ENCODE assay signal across 8 cellular contexts in the genomic region with DNA sequence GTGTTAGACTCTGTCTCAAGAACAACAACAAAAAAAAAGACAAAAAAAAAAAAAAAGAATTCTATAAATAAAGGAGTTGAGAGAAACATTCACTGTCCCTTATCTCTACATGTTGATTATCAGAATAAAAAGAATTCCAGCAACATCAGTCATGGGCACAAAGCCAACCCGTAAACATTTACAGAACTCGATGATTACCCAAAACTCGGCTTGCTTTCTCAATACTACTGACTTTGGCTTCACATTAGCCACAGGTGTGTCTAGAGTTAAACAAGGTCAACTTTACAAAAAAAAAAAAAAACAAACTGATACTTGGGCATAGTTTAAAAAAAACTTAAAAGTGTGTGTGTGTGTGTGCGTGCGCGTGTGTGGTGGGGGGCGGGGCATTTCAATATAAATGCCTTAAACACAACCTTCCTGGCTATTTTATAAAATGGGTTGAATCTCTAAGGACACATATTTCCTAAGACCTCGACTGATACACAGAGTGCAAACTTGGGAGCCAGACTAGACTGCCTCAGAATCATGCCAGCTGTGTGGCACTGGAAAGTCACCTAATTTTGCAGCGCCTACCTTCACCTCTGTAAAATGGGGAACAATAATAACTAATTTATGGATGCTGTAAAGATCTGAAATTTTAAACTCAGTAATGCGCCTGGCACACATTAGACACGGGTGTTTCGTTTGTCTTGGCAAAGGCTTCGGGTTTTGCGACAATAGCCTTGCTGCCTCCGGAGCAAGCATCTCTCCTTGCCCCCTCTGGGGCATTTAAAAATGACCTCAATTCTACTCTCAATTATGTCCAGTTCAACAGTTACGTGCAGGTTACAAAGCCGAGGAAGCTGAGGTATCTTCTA. TPM values are rescaled to one million over a fixed set of nuclear protein-coding genes. Genes with fewer than 3 reads are reported as not detected.
DNase-seq lines count a peak whose midpoint lies in the region; ATAC-seq, FAIRE-seq and TF ChIP-seq lines count a peak whose summit lies in the region.

No MANE protein-coding gene starts in this region.

- H3K4me3 ChIP-seq in HAP-1 (peak overlapping the region; percentile 54), Loucy (ENCODE audit: low read length, poor library complexity, severe bottlenecking) (peak overlapping the region; percentile 88), brain microvascular endothelial cell (ENCODE audit: low read depth, low read length) (peak overlapping the region; percentile 57), HepG2 (replicated peaks in 1 of 3; ENCODE audit: insufficient read depth in 1 of 3, low read depth in 2 of 3, low read length in 3 of 3) (peak overlapping the region; percentile 64 to 79 (median 79)), transverse colon (peak overlapping the region; percentile 55 to 85 (median 68))

- CTCF ChIA-PET in HepG2 (lab: Yijun Ruan, JAX; ENCODE audit: low intra/inter-chr PET ratio, low total read pairs): no interaction called here

- peak; percentile 38 for DNase-seq in activated T-cell treated with anti-CD3 and anti-CD28 coated beads, Interleukin-2, amount 50 U/mL, for 24 hours
- DNase-seq in activated T-cell treated with anti-CD3 and anti-CD28 coated beads, Interleukin-2, amount 50 U/mL, for 1 hour: no peak
- DNase-seq in HAP-1 (ENCODE audit: low spot score in 2 of 2) (no peak), brain microvascular endothelial cell (peak; percentile 71), HepG2 (ENCODE audit: low spot score) (peak; percentile 89), transverse colon (peak; percentile 31), NCI-H2227 treated with DMSO at 0.1 percent for 48 hours (lab: John Stamatoyannopoulos, UW) (no peak)

- no peak; a peak in 1 of 4 replicates for TF ChIP-seq POLR2A in HepG2 (IDR thresholded peaks at IDR 0.05; ENCODE audit: insufficient read depth in 1 of 2, low read depth in 2 of 2, low read length in 2 of 2)
- no peak for TF ChIP-seq POLR2A in transverse colon (IDR thresholded peaks at IDR 0.05)

- H3K27ac Mint-ChIP-seq in activated T-cell treated with anti-CD3 and anti-CD28 coated beads, Interleukin-2, amount 50 U/mL, for 24 hours: peak overlapping the region; percentile 86

- peaks cover 13% of the 10 kb centered on the region for H3K4me1 ChIP-seq in HAP-1
- peaks cover 62% of the 10 kb centered on the region for H3K4me1 ChIP-seq in Loucy (ENCODE audit: insufficient read depth, low read length, poor library complexity, severe bottlenecking)
- peaks cover 39% of the 10 kb centered on the region for H3K4me1 ChIP-seq in HepG2 (ENCODE audit: insufficient read depth, low read length)
- peaks cover 0 to 23% (median 17%) of the 10 kb centered on the region in 4 donors for H3K4me1 ChIP-seq in transverse colon

- TF ChIP-seq EP300 in HepG2 (IDR thresholded peaks at IDR 0.05; ENCODE audit: low read depth in 2 of 2, low read length in 2 of 2): peak in 1 of 2 experiments; percentile 61; a peak in 1 of 4 replicates
- no peak for TF ChIP-seq EP300 in HepG2 (CRISPR knock-in tag; IDR thresholded peaks at IDR 0.05; ENCODE audit: borderline replicate concordance)
- no peak for TF ChIP-seq EP300 in transverse colon (IDR thresholded peaks at IDR 0.05; ENCODE audit: low read depth)

- TF ChIP-seq RAD21 in HepG2 (CRISPR knock-in tag; IDR thresholded peaks at IDR 0.05): no peak

- peak overlapping the region; percentile 90 for H3K4me3 Mint-ChIP-seq in activated T-cell treated with anti-CD3 and anti-CD28 coated beads, Interleukin-2, amount 50 U/mL, for 24 hours

- H3K9me3 ChIP-seq in HAP-1 (no peaks in the 10 kb centered on the region), Loucy (ENCODE audit: insufficient read depth, low read depth, low read length) (no peaks in the 10 kb centered on the region), HepG2 (ENCODE audit: low read length) (no peaks in the 10 kb centered on the region), transverse colon (no peaks in the 10 kb centered on the region)

- FAIRE-seq in HepG2 (lab: Jason Lieb, UNC): peak; percentile 54

- intact Hi-C loops in HepG2 (cut with micrococcal nuclease; ENCODE audit: unreplicated experiment) (loop anchor here (5.0 kb wide), 1 partner anchor 102 kb away; the partner anchor contains the start of gene KPNA3), transverse colon (cut with DNase I; ENCODE audit: low total_unique reads) (no loop called here)

- H3F3A ChIP-seq in Loucy (ENCODE audit: low read depth): peaks cover 8% of the 10 kb centered on the region

- no peaks in the 10 kb centered on the region for H3K27me3 Mint-ChIP-seq in activated T-cell treated with anti-CD3 and anti-CD28 coated beads, Interleukin-2, amount 50 U/mL, for 24 hours

- WGBS in HepG2 (ENCODE audit: low lambda C conversion rate): 2% methylated on average over 16 of the region's 17 CpGs
- 8 to 22% methylated on average over 6 to 17 of the region's 17 CpGs for WGBS in transverse colon (ENCODE audit: low coverage in 1 of 2), 2 donors

- H2AFZ ChIP-seq in Loucy (ENCODE audit: low read length): peak overlapping the region; percentile 88
- H2AFZ ChIP-seq in HepG2 (ENCODE audit: low read length): no peak overlapping the region

- H3K4me1 Mint-ChIP-seq in activated T-cell treated with anti-CD3 and anti-CD28 coated beads, Interleukin-2, amount 50 U/mL, for 24 hours (ENCODE audit: low read depth): peaks cover 47% of the 10 kb centered on the region

- H4K20me1 ChIP-seq in Loucy (ENCODE audit: insufficient read depth, low read length, poor library complexity, severe bottlenecking) (peaks cover 29% of the 10 kb centered on the region), HepG2 (ENCODE audit: insufficient read depth, low read length) (peaks cover 9% of the 10 kb centered on the region; the same call in 1 of the 2 replicates)

- no peak overlapping the region for H3K27ac ChIP-seq in brain microvascular endothelial cell
- H3K27ac ChIP-seq in HepG2 (ENCODE audit: extremely low read length, insufficient read depth, low read length): peak overlapping the region; percentile 86
- H3K27ac ChIP-seq in transverse colon: peak overlapping the region; percentile 81 to 92 (median 88)

- no peaks in the 10 kb centered on the region for H3K9me3 Mint-ChIP-seq in activated T-cell treated with anti-CD3 and anti-CD28 coated beads, Interleukin-2, amount 50 U/mL, for 24 hours

- H3K9ac ChIP-seq in Loucy (ENCODE audit: low read depth, low read length, poor library complexity, severe bottlenecking): peak overlapping the region; percentile 86
- H3K9ac ChIP-seq in HepG2 (ENCODE audit: insufficient read depth, low read depth, low read length): peak overlapping the region; percentile 76

- H3K4me2 ChIP-seq in Loucy (ENCODE audit: low read depth, low read length, poor library complexity, severe bottlenecking) (peak overlapping the region; percentile 92), HepG2 (ENCODE audit: low read depth, low read length) (peak overlapping the region; percentile 96)

- TSS peak; percentile 49 for BruUV-seq in HepG2 (replicated peaks; lab: Mats Ljungman, UMichigan)

- peaks cover 52% of the 10 kb centered on the region for H3K79me2 ChIP-seq in Loucy (ENCODE audit: insufficient read depth, low read length)
- peaks cover 45% of the 10 kb centered on the region for H3K79me2 ChIP-seq in HepG2 (ENCODE audit: insufficient read depth, low read length)

- H3K36me3 ChIP-seq in HAP-1 (replicated peaks) (peaks cover 33% of the 10 kb centered on the region), Loucy (ENCODE audit: insufficient read depth, low read length) (no peaks in the 10 kb centered on the region), brain microvascular endothelial cell (replicated peaks) (no peaks in the 10 kb centered on the region), HepG2 (replicated peaks in 1 of 2; ENCODE audit: control insufficient read depth in 1 of 2, insufficient read depth in 2 of 2, low read length in 2 of 2) (peaks cover 12 to 29% of the 10 kb centered on the region in 2 experiments), transverse colon (no peaks in the 10 kb centered on the region)

- peak; percentile 18 for ATAC-seq in HepG2

- H3K36me3 Mint-ChIP-seq in activated T-cell treated with anti-CD3 and anti-CD28 coated beads, Interleukin-2, amount 50 U/mL, for 24 hours (ENCODE audit: low read depth): peaks cover 43% of the 10 kb centered on the region

- TF ChIP-seq CTCF in Loucy (conservative IDR thresholded peaks at IDR 0.05; ENCODE audit: low read length) (no peak), brain microvascular endothelial cell (IDR thresholded peaks at IDR 0.05; ENCODE audit: low read depth, low read length, missing control alignments) (no peak), HepG2 (CRISPR knock-in tag; IDR thresholded peaks at IDR 0.05) (no peak), transverse colon (IDR thresholded peaks at IDR 0.05) (no peak)

- POLR2A ChIA-PET in HepG2 (lab: Yijun Ruan, JAX): interaction anchor here (0.7 to 3.2 kb wide), 21 partner anchors 12 to 435 kb away, joined by 3 to 43 read pairs (median 4); partner anchors contain the start of genes KPNA3 and SPRYD7

- no peaks in the 10 kb centered on the region for H3K9me2 ChIP-seq in Loucy (replicated peaks; ENCODE audit: low read depth, low read length)

- in situ Hi-C loops in HAP-1 (cut with MboI; ENCODE audit: low sequenced_read_pairs): no loop called here
- in situ Hi-C loops in brain microvascular endothelial cell (cut with HindIII; ENCODE audit: low pct_ligation_motif_present, low sequenced_read_pairs): no loop called here
- in situ Hi-C loops in HepG2 (cut with HindIII; ENCODE audit: extremely low pct_ligation_motif_present, low pct_unique_long_range_greater_than_20kb): no loop called here
- in situ Hi-C loops in transverse colon (cut with MboI; ENCODE audit: low pct_ligation_motif_present in 1 of 4, low pct_unique_long_range_greater_than_20kb in 1 of 4, low sequenced_read_pairs in 3 of 4): no loop called here

- H3K27me3 ChIP-seq in HAP-1 (ENCODE audit: low read depth) (no peaks in the 10 kb centered on the region), Loucy (ENCODE audit: insufficient read depth, low read length, poor library complexity, severe bottlenecking) (no peaks in the 10 kb centered on the region), brain microvascular endothelial cell (replicated peaks) (no peaks in the 10 kb centered on the region), HepG2 (ENCODE audit: control insufficient read depth in 1 of 2, insufficient read depth in 2 of 2, low read length in 2 of 2) (no peaks in the 10 kb centered on the region; a peak in 1 of 5 replicates), transverse colon (no peaks in the 10 kb centered on the region)

RNA-seq across cellular contexts. Expression of gene EBPL, which starts 0.9 kb away (rescaled TPM):
- total RNA-seq in HepG2 (2016; rRNA removed; fragmentation: Illumina TruSeq; extraction: Trizol) (51.8 and 96.5 TPM in 2 replicates), transverse colon (10 to 100 TPM in 2 of 4 donors, 1 to 10 TPM in 2; 6.0 to 56.2 (median 16.4) TPM)
- 56.8 and 64.5 TPM in 2 replicates for total RNA-seq in HepG2 (2016; cell fraction: cytosol; rRNA removed; fragmentation: Illumina TruSeq; extraction: Trizol; ENCODE audit: low read depth)
- 58.9 and 93.7 TPM in 2 replicates for total RNA-seq in HepG2 (2016; cell fraction: insoluble cytoplasmic fraction; rRNA removed; fragmentation: Illumina TruSeq; extraction: Trizol)
- total RNA-seq in HepG2 (2016; cell fraction: membrane; rRNA removed; fragmentation: Illumina TruSeq; extraction: Trizol): 81.0 and 87.0 TPM in 2 replicates
- 79.2 and 88.6 TPM in 2 replicates for total RNA-seq in HepG2 (2016; cell fraction: nucleus; rRNA removed; fragmentation: Illumina TruSeq; extraction: Trizol)
- 121 and 152 TPM in 2 replicates for polyA plus RNA-seq in HepG2 (2011; rRNA removed)
- 166 and 196 TPM in 2 replicates for polyA plus RNA-seq in HepG2 (2011; cell fraction: cytosol; rRNA removed)
- polyA plus RNA-seq in HepG2 (2011; cell fraction: nucleus; rRNA removed): 47.9 and 52.9 TPM in 2 replicates
- 98.5 and 107 TPM in 2 replicates for polyA plus RNA-seq in HepG2 (2012)
- 96.1 and 104 TPM in 2 replicates for polyA plus RNA-seq in HepG2 (2016; cell fraction: cytosol; fragmentation: Illumina TruSeq; extraction: Trizol; ENCODE audit: low read depth)
- 80.1 and 82.4 TPM in 2 replicates for polyA plus RNA-seq in HepG2 (2016; cell fraction: insoluble cytoplasmic fraction; fragmentation: Illumina TruSeq; extraction: Trizol; ENCODE audit: low read depth)
- polyA plus RNA-seq in HepG2 (2016; cell fraction: membrane; fragmentation: Illumina TruSeq; extraction: Trizol; ENCODE audit: low read depth): 123 and 124 TPM in 2 replicates
- polyA plus RNA-seq in HepG2 (2016; cell fraction: nucleus; fragmentation: Illumina TruSeq; extraction: Trizol; ENCODE audit: insufficient read depth, low read depth): 147 and 178 TPM in 2 replicates
- polyA minus RNA-seq in HepG2 (2011; rRNA and poly(A)+ RNA removed; ENCODE audit: low replicate concordance): 34.0 and 51.1 TPM in 2 replicates
- 39.1 and 48.0 TPM in 2 replicates for polyA minus RNA-seq in HepG2 (2011; cell fraction: cytosol; rRNA and poly(A)+ RNA removed)
- polyA minus RNA-seq in HepG2 (2011; cell fraction: nucleus; rRNA and poly(A)+ RNA removed): 22.3 and 23.9 TPM in 2 replicates

Comparison
In these comparisons a context has a peak if more than half of its experiments do, and no peak if none do; other contexts are left out.
1. DNase-seq: peak in activated T-cell treated with anti-CD3 and anti-CD28 coated beads, Interleukin-2, amount 50 U/mL, for 24 hours (single experiment), brain microvascular endothelial cell (single experiment), HepG2 (single experiment) and transverse colon (single experiment); none in activated T-cell treated with anti-CD3 and anti-CD28 coated beads, Interleukin-2, amount 50 U/mL, for 1 hour (single experiment), HAP-1 (0 of 2) and NCI-H2227 treated with DMSO at 0.1 percent for 48 hours (single experiment).
2. Peak in every context shown above with its lines, with median percentiles within 50 percentile points of each other: H3K4me3 ChIP-seq.